Comparison of ENCODE assay signal across 8 cellular contexts in the genomic region with DNA sequence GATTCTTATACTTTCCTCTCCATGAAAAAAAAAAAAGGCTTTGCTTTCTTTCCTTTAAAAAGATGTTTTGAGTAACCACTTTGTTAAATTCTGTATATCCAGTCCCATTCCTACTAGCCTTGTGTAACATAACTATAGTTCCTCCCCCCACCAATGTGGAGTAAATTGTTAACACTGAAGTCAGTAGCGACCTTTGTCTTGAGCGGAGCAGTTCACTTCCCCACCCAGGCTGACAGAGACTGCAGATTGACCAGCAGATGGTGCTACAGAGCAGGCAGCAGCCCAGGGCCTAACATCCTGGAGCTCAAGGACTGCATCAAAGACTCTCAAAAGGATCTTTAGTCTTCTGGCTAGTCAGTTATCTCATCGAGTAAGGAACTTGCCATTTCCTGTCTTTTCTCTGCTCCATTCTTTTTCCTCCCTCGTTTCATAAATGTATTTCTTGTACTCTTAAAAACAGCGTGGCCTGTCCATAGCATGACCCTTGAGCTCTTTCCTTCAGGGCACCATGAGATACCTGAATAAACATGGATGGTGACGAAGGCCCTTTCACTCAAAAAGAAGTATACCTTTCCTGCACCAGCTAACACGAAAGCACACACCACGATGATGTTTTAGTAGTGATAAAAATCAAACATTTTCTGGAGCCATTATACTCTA.
A peak's percentile ranks its signal among the peaks of the same experiment; 100 is the strongest.
DNase-seq lines count a peak whose midpoint lies in the region; ATAC-seq lines count a peak whose summit lies in the region.

No MANE protein-coding gene starts in this region.

- peaks cover 10% of the 10 kb centered on the region for H3K27me3 Mint-ChIP-seq in activated CD4-positive, alpha-beta T cell treated with anti-CD3 and anti-CD28 coated beads, Interleukin-2, amount 10 ng/mL, durations not matched to agents 24 days and 14 days
- H3K27me3 Mint-ChIP-seq in memory B cell, result no peaks in the 10 kb centered on the region

- H3K4me1 Mint-ChIP-seq in activated CD4-positive, alpha-beta T cell treated with anti-CD3 and anti-CD28 coated beads, Interleukin-2, amount 10 ng/mL, durations not matched to agents 24 days and 14 days, result peaks cover 2% of the 10 kb centered on the region
- peaks cover 10% of the 10 kb centered on the region for H3K4me1 Mint-ChIP-seq in memory B cell

- H3K36me3 Mint-ChIP-seq in activated CD4-positive, alpha-beta T cell treated with anti-CD3 and anti-CD28 coated beads, Interleukin-2, amount 10 ng/mL, durations not matched to agents 24 days and 14 days (ENCODE audit: low read depth), result no peaks in the 10 kb centered on the region
- no peaks in the 10 kb centered on the region for H3K36me3 Mint-ChIP-seq in memory B cell

- H3K4me3 Mint-ChIP-seq in activated CD4-positive, alpha-beta T cell treated with anti-CD3 and anti-CD28 coated beads, Interleukin-2, amount 10 ng/mL, durations not matched to agents 24 days and 14 days, result no peak overlapping the region
- H3K4me3 Mint-ChIP-seq in memory B cell, result no peak overlapping the region

- DNase-seq in COLO668 (lab: John Stamatoyannopoulos, UW; ENCODE audit: unreplicated experiment) (peak; percentile 68), NCI-H524 (lab: John Stamatoyannopoulos, UW) (peak; percentile 52 to 75), ecto neural progenitor cell (ENCODE audit: low spot score) (peak; percentile 79), memory B cell (ENCODE audit: low spot score in 2 of 2) (peak; percentile 62 to 69)
- peak; percentile 87 for DNase-seq in activated CD4-positive, alpha-beta T cell treated with anti-CD3 and anti-CD28 coated beads, Interleukin-2, amount 10 ng/mL, durations not matched to agents 24 days and 14 days
- peak; percentile 1 to 20 for DNase-seq in stimulated activated CD8-positive, alpha-beta memory T cell treated with anti-CD3 and anti-CD28 coated beads, Interleukin-4, amount 100 ng/mL, for 1 hour (ENCODE audit: low read depth in 2 of 2, low spot score in 1 of 2)

- H3K9me3 Mint-ChIP-seq in activated CD4-positive, alpha-beta T cell treated with anti-CD3 and anti-CD28 coated beads, Interleukin-2, amount 10 ng/mL, durations not matched to agents 24 days and 14 days, result no peaks in the 10 kb centered on the region
- no peaks in the 10 kb centered on the region for H3K9me3 Mint-ChIP-seq in memory B cell

- H3K27ac Mint-ChIP-seq in activated CD4-positive, alpha-beta T cell treated with anti-CD3 and anti-CD28 coated beads, Interleukin-2, amount 10 ng/mL, durations not matched to agents 24 days and 14 days, result no peak overlapping the region
- no peak overlapping the region for H3K27ac Mint-ChIP-seq in memory B cell

- ATAC-seq in GM19452 (IDR thresholded peaks at IDR 0.05; ENCODE audit: unreplicated experiment), result peak; percentile 99
- ATAC-seq in HG03460 (IDR thresholded peaks at IDR 0.05; ENCODE audit: unreplicated experiment), result peak; percentile 99
- peak; percentile 100 for ATAC-seq in memory B cell (ENCODE audit: low read depth)

- intact Hi-C loops in activated CD4-positive, alpha-beta T cell treated with anti-CD3 and anti-CD28 coated beads, Interleukin-2, amount 10 ng/mL, durations not matched to agents 24 days and 14 days (cut with micrococcal nuclease), result no loop called here

Comparison
In these comparisons a context has a peak if more than half of its experiments do, and no peak if none do; other contexts are left out.
1. Peak in every context shown above with its lines: DNase-seq and ATAC-seq.
2. DNase-seq: peak in every context shown above with its lines; median percentile 87 in activated CD4-positive, alpha-beta T cell treated with anti-CD3 and anti-CD28 coated beads, Interleukin-2, amount 10 ng/mL, durations not matched to agents 24 days and 14 days; 79 in ecto neural progenitor cell; 68 in COLO668; 66 in memory B cell; 64 in NCI-H524; 10 in stimulated activated CD8-positive, alpha-beta memory T cell treated with anti-CD3 and anti-CD28 coated beads, Interleukin-4, amount 100 ng/mL, for 1 hour.